ENCODE assay signal across 7 cellular contexts in the genomic region with DNA sequence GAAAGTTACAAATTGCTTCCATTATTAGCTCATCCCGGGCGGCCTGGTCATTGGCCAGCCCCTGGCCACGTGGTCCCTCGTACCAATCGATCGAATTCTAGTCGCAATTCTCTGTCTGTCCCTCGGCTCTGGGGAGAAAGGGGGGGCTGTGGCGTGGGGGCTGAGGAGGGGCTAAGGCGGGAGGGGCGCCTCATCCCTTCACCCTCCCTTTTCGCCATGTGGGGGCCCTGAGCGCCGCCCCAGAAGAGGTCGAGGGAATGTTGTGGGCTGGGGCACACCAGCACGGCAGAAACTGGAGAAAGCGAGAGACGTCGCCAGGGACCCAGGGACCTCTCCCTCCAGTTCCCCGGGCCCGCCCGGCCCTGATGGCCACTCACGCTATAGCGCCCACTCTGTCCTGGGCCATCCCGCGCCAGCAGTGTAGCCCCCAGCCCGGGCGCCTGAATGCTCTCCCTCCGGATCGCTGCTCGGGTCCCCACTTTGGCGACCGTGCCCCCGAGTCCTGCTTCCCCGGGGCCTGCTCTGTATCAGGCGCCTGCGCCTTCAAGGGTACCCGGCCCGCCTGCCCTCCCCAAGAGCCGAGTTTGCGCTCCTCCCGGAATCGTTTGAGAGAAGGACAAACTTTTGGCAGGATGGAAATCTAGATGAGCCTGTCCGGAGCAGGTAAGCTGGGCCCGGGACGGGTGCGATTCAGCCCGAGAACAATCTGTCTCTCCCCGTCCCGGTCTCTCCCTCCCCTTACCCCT.
DNase-seq lines count a peak whose midpoint lies in the region; ATAC-seq and TF ChIP-seq lines count a peak whose summit lies in the region.

No MANE protein-coding gene starts in this region.

- H3K4me3 ChIP-seq in right lobe of liver: peak overlapping the region; percentile 32 to 46 (median 41)
- H3K4me3 ChIP-seq in thoracic aorta: peak overlapping the region; percentile 81

- DNase-seq in LHCN-M2 (ENCODE audit: low read depth) (peak; percentile 30), MCF 10A (ENCODE audit: unreplicated experiment) (peak; percentile 34), right lobe of liver (peak in 1 of 3 donors; percentile 27), thoracic aorta (ENCODE audit: low spot score) (no peak)

- H3K4me3 Mint-ChIP-seq in MCF 10A (ENCODE audit: unreplicated experiment): peak overlapping the region; percentile 86

- no peaks in the 10 kb centered on the region for H3K27me3 Mint-ChIP-seq in MCF 10A (ENCODE audit: insufficient read depth, unreplicated experiment)

- peaks cover 18% of the 10 kb centered on the region for H3K36me3 Mint-ChIP-seq in MCF 10A (ENCODE audit: insufficient read depth, unreplicated experiment)

- POLR2A ChIA-PET in MCF 10A (lab: Yijun Ruan, JAX): no interaction called here

- TSS peak; percentile 49 for BruUV-seq in MCF 10A (replicated peaks; lab: Mats Ljungman, UMichigan)

- H3K27me3 ChIP-seq in right lobe of liver (no peaks in the 10 kb centered on the region), thoracic aorta (replicated peaks; ENCODE audit: insufficient read depth) (no peaks in the 10 kb centered on the region)

- no peaks in the 10 kb centered on the region for H3K9me3 ChIP-seq in right lobe of liver
- H3K9me3 ChIP-seq in thoracic aorta: no peaks in the 10 kb centered on the region

- peaks cover 0 to 7% (median 3%) of the 10 kb centered on the region in 4 donors for H3K4me1 ChIP-seq in right lobe of liver
- H3K4me1 ChIP-seq in thoracic aorta (ENCODE audit: control insufficient read depth in 1 of 2, low read depth in 2 of 2): peaks cover 2 to 29% of the 10 kb centered on the region in 2 donors

- H3K27ac ChIP-seq in right lobe of liver (peak overlapping the region in 2 of 3 donors; percentile 4 to 15), thoracic aorta (peak overlapping the region; percentile 87 to 89)

- ATAC-seq in right lobe of liver (peak; percentile 46 to 69 (median 56)), thoracic aorta (ENCODE audit: insufficient number of reproducible peaks, low FRiP score, low read depth) (peak; percentile 71), HG02852 (IDR thresholded peaks at IDR 0.05; ENCODE audit: unreplicated experiment) (no peak), GM18505 (IDR thresholded peaks at IDR 0.05; ENCODE audit: unreplicated experiment) (no peak), GM18511 (IDR thresholded peaks at IDR 0.05; ENCODE audit: unreplicated experiment) (no peak)

- H3K36me3 ChIP-seq in right lobe of liver (no peaks in the 10 kb centered on the region), thoracic aorta (no peaks in the 10 kb centered on the region)

- no peak for TF ChIP-seq CTCF in MCF 10A (IDR thresholded peaks at IDR 0.05; ENCODE audit: unreplicated experiment)
- no peak for TF ChIP-seq CTCF in right lobe of liver (IDR thresholded peaks at IDR 0.05)
- no peak for TF ChIP-seq CTCF in thoracic aorta (IDR thresholded peaks at IDR 0.05)

- intact Hi-C loops in MCF 10A (cut with micrococcal nuclease) (loop anchor here (2.0 kb wide), 2 partner anchors 65 to 93 kb away; partner anchors contain the start of gene HOXC5), right lobe of liver (cut with DNase I) (no loop called here)

- H3K9me3 Mint-ChIP-seq in MCF 10A (ENCODE audit: unreplicated experiment): no peaks in the 10 kb centered on the region

- peak overlapping the region; percentile 90 for H3K27ac Mint-ChIP-seq in MCF 10A (ENCODE audit: low read depth, unreplicated experiment)

- TF ChIP-seq POLR2A in right lobe of liver (IDR thresholded peaks at IDR 0.05) (no peak), GM18505 (IDR thresholded peaks at IDR 0.05; ENCODE audit: borderline replicate concordance, extremely low read depth, insufficient read depth, insufficient read length) (no peak)

- peaks cover 19% of the 10 kb centered on the region for H3K4me1 Mint-ChIP-seq in MCF 10A (ENCODE audit: insufficient read depth, unreplicated experiment)

- WGBS in right lobe of liver (ENCODE audit: insufficient coverage, low coverage, low lambda C conversion rate, missing lambda C conversion rate): under 1% methylated on average over 18 of the region's 50 CpGs

- CTCF ChIA-PET in MCF 10A (lab: Yijun Ruan, JAX): no interaction called here

Comparison
In these comparisons a context has a peak if more than half of its experiments do, and no peak if none do; other contexts are left out.
1. ATAC-seq: peak in right lobe of liver (4 of 4) and thoracic aorta (single experiment); none in HG02852 (single experiment), GM18505 (single experiment) and GM18511 (single experiment).